ENCODE assay signal across 11 cellular contexts in genomic region chr18:11994346-11994707, GRCh38. TPM values are rescaled to one million over a fixed set of nuclear protein-coding genes. Genes with fewer than 3 reads are reported as not detected.
DNase-seq lines count a peak whose midpoint lies in the region; ATAC-seq and TF ChIP-seq lines count a peak whose summit lies in the region.
"Had no signal": no experiment of that assay in that cellular context is flagged by ENCODE, and none has a peak within 500 bp of the region (broad histone marks: within the 10 kb centered on the region; RNA-seq: fewer than 3 reads in every experiment).

No MANE protein-coding gene starts in this region.

- no peak overlapping the region for H3K4me3 Mint-ChIP-seq in effector memory CD8-positive, alpha-beta T cell
- H3K4me3 Mint-ChIP-seq: activated CD4-positive, alpha-beta T cell treated with anti-CD3 and anti-CD28 coated beads, Interleukin-2, amount 10 ng/mL, durations not matched to agents 24 days and 14 days had no signal

- H3K9ac ChIP-seq in skeletal muscle tissue (ENCODE audit: low read depth in 1 of 3, low read length in 3 of 3): peak overlapping the region in 2 of 3 donors; percentile 32 to 71

- no peaks in the 10 kb centered on the region for H3K36me3 ChIP-seq in body of pancreas (replicated peaks in 1 of 2; ENCODE audit: insufficient read depth in 1 of 2, low read depth in 2 of 2)
- no peaks in the 10 kb centered on the region for H3K36me3 ChIP-seq in skeletal muscle tissue (ENCODE audit: control insufficient read depth in 3 of 3, insufficient read depth in 3 of 3, low read length in 3 of 3)

- peak in 1 of 3 donors; percentile 25 for TF ChIP-seq POLR2A in body of pancreas (IDR thresholded peaks at IDR 0.05)

- no peak overlapping the region for H3K27ac Mint-ChIP-seq in effector memory CD8-positive, alpha-beta T cell
- H3K27ac Mint-ChIP-seq: activated CD4-positive, alpha-beta T cell treated with anti-CD3 and anti-CD28 coated beads, Interleukin-2, amount 10 ng/mL, durations not matched to agents 24 days and 14 days had no signal

- peaks cover 98% of the 10 kb centered on the region for H3K4me1 ChIP-seq in body of pancreas
- peaks cover 3% of the 10 kb centered on the region for H3K4me1 ChIP-seq in right cardiac atrium (ENCODE audit: control insufficient read depth, insufficient read depth, low read length)
- peaks cover 67 to 89% (median 88%) of the 10 kb centered on the region in 3 donors for H3K4me1 ChIP-seq in skeletal muscle tissue (ENCODE audit: control insufficient read depth in 3 of 3, insufficient read depth in 3 of 3, low read length in 3 of 3)

- H3K9me3 Mint-ChIP-seq in effector memory CD8-positive, alpha-beta T cell: no peaks in the 10 kb centered on the region
- H3K9me3 Mint-ChIP-seq: activated CD4-positive, alpha-beta T cell treated with anti-CD3 and anti-CD28 coated beads, Interleukin-2, amount 10 ng/mL, durations not matched to agents 24 days and 14 days had no signal

- H3K9me3 ChIP-seq in body of pancreas (no peaks in the 10 kb centered on the region), right cardiac atrium (ENCODE audit: control insufficient read depth, low read length) (no peaks in the 10 kb centered on the region), skeletal muscle tissue (ENCODE audit: control insufficient read depth in 3 of 3, low read length in 3 of 3) (no peaks in the 10 kb centered on the region)
- H3K9me3 ChIP-seq: ascending aorta had no signal

- peak; percentile 33 for ATAC-seq in body of pancreas
- ATAC-seq in right cardiac atrium: peak in 1 of 2 donors; percentile 13
- ATAC-seq in effector memory CD8-positive, alpha-beta T cell (replicated peaks): no peak

- H3K4me3 ChIP-seq in body of pancreas: no peak overlapping the region
- no peak overlapping the region for H3K4me3 ChIP-seq in right cardiac atrium (ENCODE audit: low read length)
- H3K4me3 ChIP-seq in skeletal muscle tissue (ENCODE audit: low read length in 3 of 3): peak overlapping the region in 1 of 3 donors; percentile 49
- H3K4me3 ChIP-seq: ascending aorta had no signal

- no peaks in the 10 kb centered on the region for H3K27me3 Mint-ChIP-seq in effector memory CD8-positive, alpha-beta T cell
- H3K27me3 Mint-ChIP-seq: activated CD4-positive, alpha-beta T cell treated with anti-CD3 and anti-CD28 coated beads, Interleukin-2, amount 10 ng/mL, durations not matched to agents 24 days and 14 days had no signal

- H3K36me3 Mint-ChIP-seq in effector memory CD8-positive, alpha-beta T cell (ENCODE audit: insufficient read depth): peaks cover 3% of the 10 kb centered on the region

- H3K27me3 ChIP-seq in body of pancreas (no peaks in the 10 kb centered on the region), right cardiac atrium (ENCODE audit: control insufficient read depth, insufficient read depth) (no peaks in the 10 kb centered on the region), skeletal muscle tissue (ENCODE audit: control insufficient read depth in 3 of 3, insufficient read depth in 3 of 3, low read length in 3 of 3) (no peaks in the 10 kb centered on the region)
- H3K27me3 ChIP-seq: ascending aorta had no signal

- intact Hi-C loops in body of pancreas (cut with DNase I) (no loop called here), right cardiac atrium (cut with DNase I) (loop anchor here in 1 of 4 donors (2.0 kb wide), 1 partner anchor 56 kb away; no protein-coding TSS in a partner anchor)

- peak in 3 of 7 experiments; percentile 7 to 35 (median 32) for TF ChIP-seq CTCF in body of pancreas (IDR thresholded peaks at IDR 0.05)

- 7 to 21% methylated on average over 4 of the region's 4 CpGs for WGBS in body of pancreas, 2 donors
- 62% methylated on average over 4 of the region's 4 CpGs for WGBS in right cardiac atrium

- DNase-seq in GM04504 (ENCODE audit: low read depth) (peak; percentile 49), body of pancreas (peak in 3 of 4 donors; percentile 70 to 87 (median 84)), right cardiac atrium (peak in 2 of 3 donors; percentile 27 to 38), activated T-cell treated with anti-CD3 and anti-CD28 coated beads for 4 hours (no peak)
- DNase-seq in effector memory CD8-positive, alpha-beta T cell: no peak
- DNase-seq in stimulated activated CD4-positive, alpha-beta T cell treated with anti-CD3 and anti-CD28 coated beads, Interleukin-4, amount 100 ng/mL, for 4 hours: no peak
- no peak for DNase-seq in activated CD4-positive, alpha-beta T cell treated with anti-CD3 and anti-CD28 coated beads for 4 hours
- DNase-seq: activated CD4-positive, alpha-beta T cell treated with anti-CD3 and anti-CD28 coated beads, Interleukin-2, amount 10 ng/mL, durations not matched to agents 24 days and 14 days; NCI-H774 had no signal

- peak overlapping the region; percentile 85 to 98 (median 93) for H3K27ac ChIP-seq in body of pancreas
- peak overlapping the region; percentile 76 for H3K27ac ChIP-seq in right cardiac atrium (ENCODE audit: low read length)
- peak overlapping the region; percentile 73 for H3K27ac ChIP-seq in skeletal muscle tissue (ENCODE audit: low read depth, low read length)

- H3K4me1 Mint-ChIP-seq in effector memory CD8-positive, alpha-beta T cell (ENCODE audit: low read depth in 2 of 2): peaks cover 5 to 12% of the 10 kb centered on the region in 2 donors

RNA-seq across cellular contexts. Expression of gene IMPA2, which starts 13.0 kb away (rescaled TPM):
- total RNA-seq in body of pancreas (100 to 1,000 TPM; 269 to 446 TPM), right cardiac atrium (10 to 100 TPM; 19.8 to 26.9 (median 23.1) TPM), skeletal muscle tissue (33.9 TPM)
- polyA plus RNA-seq in right cardiac atrium: 21.9 TPM

Comparison
In these comparisons a context has a peak if more than half of its experiments do, and no peak if none do; other contexts are left out.
1. DNase-seq: peak in GM04504 (single experiment), body of pancreas (3 of 4) and right cardiac atrium (2 of 3); none in effector memory CD8-positive, alpha-beta T cell (0 of 3), stimulated activated CD4-positive, alpha-beta T cell treated with anti-CD3 and anti-CD28 coated beads, Interleukin-4, amount 100 ng/mL, for 4 hours (0 of 2), activated CD4-positive, alpha-beta T cell treated with anti-CD3 and anti-CD28 coated beads for 4 hours (0 of 2) and activated T-cell treated with anti-CD3 and anti-CD28 coated beads for 4 hours (single experiment).
2. Peak in every context shown above with its lines, with median percentiles within 50 percentile points of each other: H3K27ac ChIP-seq.